Comparison of ENCODE assay signal across 25 cellular contexts in genomic region chr2:205959528-205959927, GRCh38.
"Had no signal": no experiment of that assay in that cellular context is flagged by ENCODE, and none has a peak within 500 bp of the region (broad histone marks: within the 10 kb centered on the region; RNA-seq: fewer than 3 reads in every experiment).

No MANE protein-coding gene starts in this region.

- H3K36me3 ChIP-seq: ascending aorta, cardiac muscle cell had no signal

- H3K27me3 Mint-ChIP-seq: activated CD4-positive, alpha-beta T cell treated with anti-CD3 and anti-CD28 coated beads, Interleukin-2, amount 10 ng/mL, durations not matched to agents 7 days and 5 days; activated naive CD8-positive, alpha-beta T cell treated with anti-CD3 and anti-CD28 coated beads, Interleukin-2, amount 50 U/mL, for 24 hours had no signal

- H3K4me3 Mint-ChIP-seq: activated CD4-positive, alpha-beta memory T cell treated with anti-CD3 and anti-CD28 coated beads for 36 hours; activated CD4-positive, alpha-beta T cell treated with anti-CD3 and anti-CD28 coated beads, Interleukin-2, amount 10 ng/mL, durations not matched to agents 7 days and 5 days; activated naive CD8-positive, alpha-beta T cell treated with anti-CD3 and anti-CD28 coated beads, Interleukin-2, amount 50 U/mL, for 24 hours; activated T-cell treated with anti-CD3 and anti-CD28 coated beads, Interleukin-2, amount 50 U/mL, for 4 hours had no signal

- H3K9me3 Mint-ChIP-seq: activated CD4-positive, alpha-beta memory T cell treated with anti-CD3 and anti-CD28 coated beads for 36 hours; activated CD4-positive, alpha-beta T cell treated with anti-CD3 and anti-CD28 coated beads, Interleukin-2, amount 10 ng/mL, durations not matched to agents 7 days and 5 days; activated naive CD4-positive, alpha-beta T cell treated with anti-CD3 and anti-CD28 coated beads, Interleukin-2, amount 50 U/mL, for 72 hours; activated naive CD8-positive, alpha-beta T cell treated with anti-CD3 and anti-CD28 coated beads, Interleukin-2, amount 50 U/mL, for 24 hours; activated T-cell treated with anti-CD3 and anti-CD28 coated beads, Interleukin-2, amount 50 U/mL, for 4 hours had no signal

- H3K4me1 Mint-ChIP-seq: activated CD4-positive, alpha-beta T cell treated with anti-CD3 and anti-CD28 coated beads, Interleukin-2, amount 10 ng/mL, durations not matched to agents 7 days and 5 days had no signal

- H3K27me3 ChIP-seq: ascending aorta, body of pancreas, cardiac muscle cell had no signal

- H3K4me2 ChIP-seq: SK-N-SH had no signal

- H3K27ac Mint-ChIP-seq: activated CD4-positive, alpha-beta memory T cell treated with anti-CD3 and anti-CD28 coated beads for 36 hours; activated CD4-positive, alpha-beta T cell treated with anti-CD3 and anti-CD28 coated beads, Interleukin-2, amount 10 ng/mL, durations not matched to agents 7 days and 5 days; activated naive CD4-positive, alpha-beta T cell treated with anti-CD3 and anti-CD28 coated beads, Interleukin-2, amount 50 U/mL, for 72 hours; activated naive CD8-positive, alpha-beta T cell treated with anti-CD3 and anti-CD28 coated beads, Interleukin-2, amount 50 U/mL, for 24 hours had no signal

- H3K4me3 ChIP-seq: ascending aorta, body of pancreas, cardiac muscle cell had no signal

- DNase-seq: activated CD4-positive, alpha-beta memory T cell treated with anti-CD3 and anti-CD28 coated beads for 36 hours; activated CD4-positive, alpha-beta T cell treated with anti-CD3 and anti-CD28 coated beads, Interleukin-2, amount 10 ng/mL, durations not matched to agents 7 days and 5 days; activated CD4-positive, CD25-positive, alpha-beta regulatory T cell; activated CD8-positive, alpha-beta memory T cell treated with anti-CD3 and anti-CD28 coated beads for 24 hours; activated effector memory CD4-positive, alpha-beta T cell treated with anti-CD3 and anti-CD28 coated beads, Interleukin-2, amount 50 U/mL, for 16 hours; activated naive CD4-positive, alpha-beta T cell treated with Interleukin-2 at 50 U/mL for 16 hours; activated naive CD8-positive, alpha-beta T cell treated with anti-CD3 and anti-CD28 coated beads, Interleukin-2, amount 50 U/mL, for 24 hours; activated T-cell treated with anti-CD3 and anti-CD28 coated beads, Interleukin-2, amount 50 U/mL, for 4 hours; amniotic stem cell; body of pancreas; cerebellar nuclear complex; Kasumi-1; KBM-7; NCI-H1105 treated with DMSO at 0.1 percent for 48 hours; NCI-H1436 treated with DMSO at 0.1 percent for 48 hours; NCI-H187; NCI-H2081; PC-3; SIG-M5; SK-N-SH; T-helper 1 cell had no signal

- H3K36me3 Mint-ChIP-seq: activated CD4-positive, alpha-beta memory T cell treated with anti-CD3 and anti-CD28 coated beads for 36 hours; activated naive CD4-positive, alpha-beta T cell treated with anti-CD3 and anti-CD28 coated beads, Interleukin-2, amount 50 U/mL, for 72 hours had no signal

- H3K27ac ChIP-seq: ascending aorta, body of pancreas, cardiac muscle cell, VCaP had no signal

- ATAC-seq: activated naive CD4-positive, alpha-beta T cell treated with anti-CD3 and anti-CD28 coated beads, Interleukin-2, amount 50 U/mL, for 72 hours; activated naive CD8-positive, alpha-beta T cell treated with anti-CD3 and anti-CD28 coated beads, Interleukin-2, amount 50 U/mL, for 24 hours; activated T-cell treated with anti-CD3 and anti-CD28 coated beads, Interleukin-2, amount 50 U/mL, for 4 hours; body of pancreas; PC-3 had no signal

- H3K4me1 ChIP-seq: ascending aorta, body of pancreas had no signal

- H3K9ac ChIP-seq: SK-N-SH had no signal

- H3K9me3 ChIP-seq: ascending aorta, body of pancreas, SK-N-SH had no signal
